Comparison of ENCODE assay signal across 10 cellular contexts in genomic region chr14:74572829-74573360, GRCh38. TPM values are rescaled to one million over a fixed set of nuclear protein-coding genes. Genes with fewer than 3 reads are reported as not detected.
DNase-seq lines count a peak whose midpoint lies in the region; ATAC-seq and TF ChIP-seq lines count a peak whose summit lies in the region.
"Had no signal": no experiment of that assay in that cellular context is flagged by ENCODE, and none has a peak within 500 bp of the region (broad histone marks: within the 10 kb centered on the region; RNA-seq: fewer than 3 reads in every experiment).

No MANE protein-coding gene starts in this region.

- no peak overlapping the region for H3K27ac Mint-ChIP-seq in effector memory CD8-positive, alpha-beta T cell
- peak overlapping the region; percentile 96 to 99 (median 98) for H3K27ac Mint-ChIP-seq in nephron
- H3K27ac Mint-ChIP-seq in activated naive CD4-positive, alpha-beta T cell treated with anti-CD3 and anti-CD28 coated beads, Interleukin-2, amount 10 ng/mL, durations not matched to agents 7 days and 5 days = no peak overlapping the region

- H3K9me3 Mint-ChIP-seq in effector memory CD8-positive, alpha-beta T cell = no peaks in the 10 kb centered on the region
- no peaks in the 10 kb centered on the region for H3K9me3 Mint-ChIP-seq in nephron
- no peaks in the 10 kb centered on the region for H3K9me3 Mint-ChIP-seq in activated naive CD4-positive, alpha-beta T cell treated with anti-CD3 and anti-CD28 coated beads, Interleukin-2, amount 10 ng/mL, durations not matched to agents 7 days and 5 days

- H3K27ac ChIP-seq in right atrium auricular region (peak overlapping the region; percentile 51 to 64), vagina (peak overlapping the region; percentile 81)
- H3K27ac ChIP-seq: neutrophil had no signal

- no peak for TF ChIP-seq POLR2A in vagina (IDR thresholded peaks at IDR 0.05)

- H3K4me1 Mint-ChIP-seq in effector memory CD8-positive, alpha-beta T cell (ENCODE audit: low read depth in 2 of 2) = peaks cover 29 to 46% of the 10 kb centered on the region in 2 donors
- H3K4me1 Mint-ChIP-seq in nephron = peaks cover 82% of the 10 kb centered on the region
- peaks cover 34% of the 10 kb centered on the region for H3K4me1 Mint-ChIP-seq in activated naive CD4-positive, alpha-beta T cell treated with anti-CD3 and anti-CD28 coated beads, Interleukin-2, amount 10 ng/mL, durations not matched to agents 7 days and 5 days

- DNase-seq in right atrium auricular region (ENCODE audit: low spot score) (no peak), cardiac septum (ENCODE audit: low spot score) (no peak), vagina (ENCODE audit: extremely low spot score in 2 of 2) (no peak), NCI-H226 (no peak)
- no peak for DNase-seq in effector memory CD8-positive, alpha-beta T cell
- DNase-seq in activated naive CD4-positive, alpha-beta T cell treated with anti-CD3 and anti-CD28 coated beads, Interleukin-2, amount 10 ng/mL, durations not matched to agents 7 days and 5 days = no peak
- DNase-seq: stimulated activated naive CD4-positive, alpha-beta T cell treated with Interleukin-2 at 50 U/mL for 16 hours had no signal

- H3K36me3 Mint-ChIP-seq in effector memory CD8-positive, alpha-beta T cell (ENCODE audit: insufficient read depth) = peaks cover 5% of the 10 kb centered on the region
- no peaks in the 10 kb centered on the region for H3K36me3 Mint-ChIP-seq in nephron (ENCODE audit: low read depth)
- no peaks in the 10 kb centered on the region for H3K36me3 Mint-ChIP-seq in activated naive CD4-positive, alpha-beta T cell treated with anti-CD3 and anti-CD28 coated beads, Interleukin-2, amount 10 ng/mL, durations not matched to agents 7 days and 5 days

- H3K4me3 Mint-ChIP-seq in effector memory CD8-positive, alpha-beta T cell = peak overlapping the region; percentile 10 to 49
- peak overlapping the region; percentile 74 to 78 (median 77) for H3K4me3 Mint-ChIP-seq in nephron
- H3K4me3 Mint-ChIP-seq in activated naive CD4-positive, alpha-beta T cell treated with anti-CD3 and anti-CD28 coated beads, Interleukin-2, amount 10 ng/mL, durations not matched to agents 7 days and 5 days = no peak overlapping the region

- CTCF ChIA-PET in activated naive CD4-positive, alpha-beta T cell treated with anti-CD3 and anti-CD28 coated beads, Interleukin-2, amount 10 ng/mL, durations not matched to agents 7 days and 5 days (lab: Charles Lee) = interaction anchor here (1.0 to 1.1 kb wide), 2 partner anchors 10 to 14 kb away, joined by 4 read pairs; no protein-coding TSS in a partner anchor

- H3K36me3 ChIP-seq in right atrium auricular region = no peaks in the 10 kb centered on the region
- no peaks in the 10 kb centered on the region for H3K36me3 ChIP-seq in vagina
- H3K36me3 ChIP-seq: neutrophil had no signal

- H3K27me3 ChIP-seq in right atrium auricular region (no peaks in the 10 kb centered on the region), vagina (no peaks in the 10 kb centered on the region)

- H3K27me3 Mint-ChIP-seq in effector memory CD8-positive, alpha-beta T cell = peaks cover 47 to 61% of the 10 kb centered on the region in 2 donors
- H3K27me3 Mint-ChIP-seq in nephron (ENCODE audit: low read depth) = peaks cover 9% of the 10 kb centered on the region
- H3K27me3 Mint-ChIP-seq in activated naive CD4-positive, alpha-beta T cell treated with anti-CD3 and anti-CD28 coated beads, Interleukin-2, amount 10 ng/mL, durations not matched to agents 7 days and 5 days = peaks cover 65% of the 10 kb centered on the region

- TF ChIP-seq CTCF in right atrium auricular region (IDR thresholded peaks at IDR 0.05) (no peak), nephron (IDR thresholded peaks at IDR 0.05; ENCODE audit: unreplicated experiment in 3 of 3) (no peak), vagina (IDR thresholded peaks at IDR 0.05) (no peak)

- ATAC-seq in effector memory CD8-positive, alpha-beta T cell (replicated peaks) = no peak
- ATAC-seq in HG02759 (IDR thresholded peaks at IDR 0.05; ENCODE audit: unreplicated experiment) = no peak

- H3K4me3 ChIP-seq in right atrium auricular region = no peak overlapping the region
- H3K4me3 ChIP-seq in vagina = peak overlapping the region in 1 of 2 donors; percentile 11

- H3K4me1 ChIP-seq in right atrium auricular region (peaks cover 0 to 73% of the 10 kb centered on the region in 2 donors), vagina (peaks cover 81% of the 10 kb centered on the region)

- intact Hi-C loops in cardiac septum (cut with DNase I) = no loop called here
- intact Hi-C loops in vagina (cut with DNase I) = no loop called here

- H3K9me3 ChIP-seq in right atrium auricular region = no peaks in the 10 kb centered on the region
- no peaks in the 10 kb centered on the region for H3K9me3 ChIP-seq in vagina
- H3K9me3 ChIP-seq: neutrophil had no signal

RNA-seq across cellular contexts. Expression of gene LTBP2, which starts 39.1 kb away (rescaled TPM):
- 100 to 1,000 TPM in 1 of 2 donors, 10 to 100 TPM in 1; 32.1 to 102 TPM for total RNA-seq in right atrium auricular region
- total RNA-seq in cardiac septum = 93.7 TPM
- total RNA-seq in vagina = 52.5 TPM

Comparison
In these comparisons a context has a peak if more than half of its experiments do, and no peak if none do; other contexts are left out.
1. H3K27ac Mint-ChIP-seq: peak in nephron (3 of 3); none in effector memory CD8-positive, alpha-beta T cell (0 of 2) and activated naive CD4-positive, alpha-beta T cell treated with anti-CD3 and anti-CD28 coated beads, Interleukin-2, amount 10 ng/mL, durations not matched to agents 7 days and 5 days (single experiment).